Comparison of ENCODE assay signal across 8 cellular contexts in the genomic region with DNA sequence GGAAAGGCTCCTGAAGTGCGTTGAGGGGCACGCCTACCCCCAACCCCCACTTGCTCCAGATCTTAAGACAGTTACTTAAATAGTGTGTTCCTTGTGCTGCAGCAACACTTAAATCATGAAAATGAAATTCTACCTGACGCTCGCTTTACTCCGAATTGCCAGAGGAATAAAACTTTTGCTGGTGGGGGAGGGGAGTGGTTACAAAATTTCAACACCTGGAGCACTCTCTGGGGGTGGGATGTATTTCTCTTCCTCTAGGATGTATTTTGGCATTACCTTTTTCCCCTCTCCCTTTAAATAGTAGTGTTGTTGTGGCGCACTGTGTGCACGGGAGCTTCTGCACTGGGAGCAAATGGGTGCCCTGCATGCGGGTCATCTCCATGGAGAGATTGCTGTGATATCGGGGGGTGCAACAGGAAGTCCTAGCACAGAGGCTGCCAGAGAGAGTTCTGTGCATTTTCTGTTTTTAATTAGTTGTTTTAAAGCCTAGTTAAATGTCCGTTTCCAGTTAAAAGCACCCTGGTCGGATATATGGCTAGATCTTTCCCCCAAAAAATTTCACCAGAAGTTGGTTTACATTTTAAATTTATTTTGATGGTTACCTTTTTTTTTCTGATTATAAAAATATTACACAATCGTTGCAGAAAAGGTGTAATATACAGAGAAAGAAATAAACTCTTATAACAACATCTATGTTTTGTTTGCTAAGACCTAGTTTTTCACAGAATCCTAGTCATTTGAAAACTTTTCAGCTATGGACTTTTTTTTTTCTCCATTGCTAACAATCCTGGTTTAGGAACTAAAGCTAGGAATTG.
A peak's percentile ranks its signal among the peaks of the same experiment; 100 is the strongest.
DNase-seq lines count a peak whose midpoint lies in the region; ATAC-seq, FAIRE-seq and TF ChIP-seq lines count a peak whose summit lies in the region.

No MANE protein-coding gene starts in this region.

- H3K9ac ChIP-seq in endothelial cell of umbilical vein (replicated peaks; ENCODE audit: extremely low read depth, insufficient read depth, low read length) = peak overlapping the region; percentile 79

- CTCF ChIA-PET in endothelial cell of umbilical vein (lab: Charles Lee) = interaction anchor here (0.6 to 1.0 kb wide), 2 partner anchors 63 to 97 kb away, joined by 3 read pairs; no protein-coding TSS in a partner anchor

- TF ChIP-seq CTCF in endothelial cell of umbilical vein (IDR thresholded peaks at IDR 0.05; ENCODE audit: extremely low read depth in 1 of 2, insufficient read depth in 1 of 2, low read depth in 1 of 2, low read length in 2 of 2) (no peak), osteocyte (IDR thresholded peaks at IDR 0.05) (no peak)

- H3K27ac Mint-ChIP-seq in osteocyte (ENCODE audit: unreplicated experiment) = peak overlapping the region; percentile 56

- H3K4me3 ChIP-seq in endothelial cell of umbilical vein (replicated peaks in 1 of 3; ENCODE audit: insufficient read depth in 1 of 3, low read depth in 1 of 3, low read length in 3 of 3) = peak overlapping the region; percentile 41 to 73 (median 65)

- H2AFZ ChIP-seq in endothelial cell of umbilical vein (ENCODE audit: low read depth, low read length) = peak overlapping the region; percentile 67

- no peaks in the 10 kb centered on the region for H4K20me1 ChIP-seq in endothelial cell of umbilical vein (replicated peaks; ENCODE audit: control insufficient read depth, extremely low read depth, insufficient read depth, low read length)

- H3K9me1 ChIP-seq in endothelial cell of umbilical vein (replicated peaks; ENCODE audit: control insufficient read depth, extremely low read depth, insufficient read depth, low read length) = no peaks in the 10 kb centered on the region

- no peaks in the 10 kb centered on the region for H3K9me3 Mint-ChIP-seq in osteocyte (ENCODE audit: unreplicated experiment)

- no peaks in the 10 kb centered on the region for H3K36me3 Mint-ChIP-seq in osteocyte (ENCODE audit: unreplicated experiment)

- no peak for ATAC-seq in HG03520 (IDR thresholded peaks at IDR 0.05; ENCODE audit: unreplicated experiment)
- no peak for ATAC-seq in GM21381 (IDR thresholded peaks at IDR 0.05; ENCODE audit: unreplicated experiment)
- no peak for ATAC-seq in GM21786 (IDR thresholded peaks at IDR 0.05; ENCODE audit: unreplicated experiment)

- H3K4me1 Mint-ChIP-seq in osteocyte (ENCODE audit: unreplicated experiment) = peaks cover 33% of the 10 kb centered on the region

- dilution Hi-C loops in endothelial cell of umbilical vein (cut with MboI; ENCODE audit: extremely low pct_ligation_motif_present, low sequenced_read_pairs) = no loop called here

- H3K79me2 ChIP-seq in endothelial cell of umbilical vein (ENCODE audit: control insufficient read depth, insufficient read depth, low read length) = peaks cover 6% of the 10 kb centered on the region

- no peaks in the 10 kb centered on the region for H3K36me3 ChIP-seq in endothelial cell of umbilical vein (ENCODE audit: control insufficient read depth in 2 of 2, extremely low read depth in 1 of 2, insufficient read depth in 2 of 2, low read length in 2 of 2)

- H3K27me3 Mint-ChIP-seq in osteocyte (ENCODE audit: unreplicated experiment) = peaks cover 13% of the 10 kb centered on the region

- POLR2A ChIA-PET in endothelial cell of umbilical vein (lab: Charles Lee) = no interaction called here

- peaks cover 18% of the 10 kb centered on the region for H3K4me1 ChIP-seq in endothelial cell of umbilical vein (ENCODE audit: control insufficient read depth, extremely low read depth, insufficient read depth, low read length)

- DNase-seq in ELR (ENCODE audit: low read depth) = peak; percentile 43
- peak; percentile 47 for DNase-seq in NCI-H510A treated with DMSO at 0.1 percent for 48 hours (lab: John Stamatoyannopoulos, UW)
- DNase-seq in endothelial cell of umbilical vein (ENCODE audit: low read depth, low spot score) = no peak
- no peak for DNase-seq in osteocyte (ENCODE audit: extremely low spot score, unreplicated experiment)
- no peak for DNase-seq in ureter (ENCODE audit: low spot score)

- H3K4me2 ChIP-seq in endothelial cell of umbilical vein (ENCODE audit: insufficient read depth, low read length) = peak overlapping the region; percentile 86

- H3K9me3 ChIP-seq in endothelial cell of umbilical vein (replicated peaks; ENCODE audit: control insufficient read depth, insufficient read depth, low read length) = no peaks in the 10 kb centered on the region

- no peak for FAIRE-seq in endothelial cell of umbilical vein (lab: Jason Lieb, UNC)

- no TSS peak for BruUV-seq in endothelial cell of umbilical vein (replicated peaks; lab: Mats Ljungman, UMichigan)

- H3K4me3 Mint-ChIP-seq in osteocyte (ENCODE audit: unreplicated experiment) = peak overlapping the region; percentile 78

- intact Hi-C loops in endothelial cell of umbilical vein (cut with micrococcal nuclease) = no loop called here

- no peak overlapping the region for H3K27ac ChIP-seq in endothelial cell of umbilical vein (ENCODE audit: insufficient read depth, low read depth, low read length)

- TF ChIP-seq POLR2A in endothelial cell of umbilical vein (IDR thresholded peaks at IDR 0.05; ENCODE audit: low read depth, low read length) = no peak

- H3K27me3 ChIP-seq in endothelial cell of umbilical vein (ENCODE audit: control insufficient read depth in 2 of 2, insufficient read depth in 2 of 2, low read length in 2 of 2) = no peaks in the 10 kb centered on the region

TF ChIP-seq in endothelial cell of umbilical vein, 7 proteins besides CTCF, POLR2A, EP300 and RAD21:
- TF ChIP-seq GATA2 (IDR thresholded peaks at IDR 0.05; ENCODE audit: insufficient read depth, insufficient read length, low read depth, low read length) (peak; percentile 20), MYC (IDR thresholded peaks at IDR 0.05; ENCODE audit: low read depth, low read length) (no peak), POLR2AphosphoS5 (IDR thresholded peaks at IDR 0.05; ENCODE audit: insufficient read depth, low read depth, low read length) (no peak), JUN (IDR thresholded peaks at IDR 0.05; ENCODE audit: borderline replicate concordance, insufficient read depth, insufficient read length, low read depth) (no peak)

Comparison
In these comparisons a context has a peak if more than half of its experiments do, and no peak if none do; other contexts are left out.
1. DNase-seq: peak in ELR (single experiment) and NCI-H510A treated with DMSO at 0.1 percent for 48 hours (single experiment); none in endothelial cell of umbilical vein (single experiment), osteocyte (single experiment) and ureter (single experiment).